Comparison of ENCODE assay signal across 13 cellular contexts in the genomic region with DNA sequence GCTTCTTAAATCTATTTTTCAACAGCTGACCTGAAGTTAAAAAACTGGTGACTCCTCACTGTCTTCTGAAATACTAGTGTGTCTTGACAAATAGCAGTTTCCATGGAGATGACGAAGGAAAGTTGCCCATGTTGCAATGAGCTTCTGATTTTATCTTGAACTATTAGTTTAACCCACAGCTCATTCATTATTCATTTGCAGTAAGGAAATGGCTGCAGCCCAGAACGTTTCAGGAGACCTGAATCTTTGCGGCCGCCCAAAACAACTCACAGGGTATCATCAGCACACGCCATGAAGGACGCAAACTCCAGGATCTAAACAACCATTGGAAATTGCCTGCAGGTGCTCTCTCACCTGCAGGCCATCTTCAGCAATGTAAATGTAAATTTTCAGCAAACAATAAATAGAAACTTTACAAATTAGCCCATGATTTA.
DNase-seq lines count a peak whose midpoint lies in the region; ATAC-seq and TF ChIP-seq lines count a peak whose summit lies in the region.
"Had no signal": no experiment of that assay in that cellular context is flagged by ENCODE, and none has a peak within 500 bp of the region (broad histone marks: within the 10 kb centered on the region; RNA-seq: fewer than 3 reads in every experiment).

No MANE protein-coding gene starts in this region.

- no peak for ATAC-seq in GM18520 (IDR thresholded peaks at IDR 0.05; ENCODE audit: unreplicated experiment)

- TF ChIP-seq CTCF in A673 (conservative IDR thresholded peaks at IDR 0.05; ENCODE audit: low read depth, low read length) (no peak), fibroblast of the aortic adventitia (IDR thresholded peaks at IDR 0.05; ENCODE audit: insufficient read depth, low read length) (no peak)

- BruUV-seq in A673 (replicated peaks; lab: Mats Ljungman, UMichigan), result no TSS peak

- POLR2A ChIA-PET in A673 (lab: Charles Lee; ENCODE audit: low non-redundant PET), result no interaction called here

- no peaks in the 10 kb centered on the region for H3K27me3 ChIP-seq in A673 (replicated peaks; ENCODE audit: insufficient read depth, low read depth, low read length, poor library complexity)
- no peaks in the 10 kb centered on the region for H3K27me3 ChIP-seq in HUES48 (ENCODE audit: control insufficient read depth, insufficient read depth, low read length)
- no peaks in the 10 kb centered on the region for H3K27me3 ChIP-seq in adipocyte (replicated peaks; ENCODE audit: control insufficient read depth, insufficient read depth, low read length)

- DNase-seq in A673 (ENCODE audit: low spot score), result peak; percentile 77
- DNase-seq in adipocyte (ENCODE audit: low read depth), result peak; percentile 30
- peak; percentile 88 for DNase-seq in fibroblast of the aortic adventitia (ENCODE audit: low read depth)
- DNase-seq in UCSD-AML1 (lab: John Stamatoyannopoulos, UW; ENCODE audit: unreplicated experiment), result no peak
- no peak for DNase-seq in HCEC 1CT
- DNase-seq in activated naive CD4-positive, alpha-beta T cell treated with anti-CD3 and anti-CD28 coated beads, Interleukin-2, amount 50 U/mL, for 16 hours, result no peak
- DNase-seq: activated gamma-delta T cell treated with Interleukin-2 at 50 U/mL for 16 hours; Calu3; effector CD8-positive, alpha-beta T cell; NCI-H524 treated with DMSO at 0.1 percent for 48 hours; stimulated activated CD4-positive, alpha-beta T cell treated with anti-CD3 and anti-CD28 coated beads, Interleukin-15, amount 100 ng/mL, for 24 hours had no signal

- peaks cover 23% of the 10 kb centered on the region for H3K4me1 ChIP-seq in A673 (ENCODE audit: insufficient read depth, low read length, poor library complexity, severe bottlenecking)
- peaks cover 63% of the 10 kb centered on the region for H3K4me1 ChIP-seq in HUES48 (ENCODE audit: control insufficient read depth, insufficient read depth, low read length)
- peaks cover 30% of the 10 kb centered on the region for H3K4me1 ChIP-seq in adipocyte (ENCODE audit: control insufficient read depth, insufficient read depth, low read length)

- no peak overlapping the region for H3K4me3 ChIP-seq in A673 (ENCODE audit: low read depth, low read length, poor library complexity, severe bottlenecking)
- peak overlapping the region; percentile 34 for H3K4me3 ChIP-seq in HUES48 (ENCODE audit: low read depth, low read length)
- no peak overlapping the region for H3K4me3 ChIP-seq in adipocyte (ENCODE audit: low read length)
- H3K4me3 ChIP-seq in fibroblast of the aortic adventitia (ENCODE audit: low read depth, low read length), result no peak overlapping the region

- peak overlapping the region; percentile 29 for H3K9ac ChIP-seq in HUES48 (ENCODE audit: low read depth, low read length)
- H3K9ac ChIP-seq in adipocyte (ENCODE audit: low read length), result no peak overlapping the region

- no peak overlapping the region for H3K27ac ChIP-seq in A673 (ENCODE audit: low read depth, low read length, poor library complexity, severe bottlenecking)
- H3K27ac ChIP-seq in HUES48 (ENCODE audit: low read depth, low read length), result peak overlapping the region; percentile 46

- H3K9me3 ChIP-seq in A673 (ENCODE audit: low read depth, low read length, poor library complexity, severe bottlenecking) (no peaks in the 10 kb centered on the region), HUES48 (ENCODE audit: control insufficient read depth, insufficient read depth, low read length) (no peaks in the 10 kb centered on the region), adipocyte (ENCODE audit: control insufficient read depth, low read length) (no peaks in the 10 kb centered on the region)

- CTCF ChIA-PET in A673 (lab: Charles Lee), result interaction anchor here (0.6 to 1.3 kb wide), 2 partner anchors 195 to 294 kb away, joined by 3 to 4 read pairs; no protein-coding TSS in a partner anchor

- H3K36me3 ChIP-seq in A673 (ENCODE audit: insufficient read depth, low read length, poor library complexity, severe bottlenecking) (no peaks in the 10 kb centered on the region), HUES48 (ENCODE audit: control insufficient read depth, insufficient read depth, low read length) (no peaks in the 10 kb centered on the region), adipocyte (ENCODE audit: control insufficient read depth, insufficient read depth, low read length, severe bottlenecking) (no peaks in the 10 kb centered on the region)

- intact Hi-C loops in A673 (cut with micrococcal nuclease; ENCODE audit: unreplicated experiment), result loop anchor here (10.0 kb wide), 1 partner anchor 1076 kb away; no protein-coding TSS in a partner anchor

Comparison
In these comparisons a context has a peak if more than half of its experiments do, and no peak if none do; other contexts are left out.
1. DNase-seq: peak in A673 (single experiment), adipocyte (single experiment) and fibroblast of the aortic adventitia (single experiment); none in UCSD-AML1 (single experiment), HCEC 1CT (single experiment) and activated naive CD4-positive, alpha-beta T cell treated with anti-CD3 and anti-CD28 coated beads, Interleukin-2, amount 50 U/mL, for 16 hours (single experiment).